1 cellular context compared by ENCODE assay signal in the genomic region with DNA sequence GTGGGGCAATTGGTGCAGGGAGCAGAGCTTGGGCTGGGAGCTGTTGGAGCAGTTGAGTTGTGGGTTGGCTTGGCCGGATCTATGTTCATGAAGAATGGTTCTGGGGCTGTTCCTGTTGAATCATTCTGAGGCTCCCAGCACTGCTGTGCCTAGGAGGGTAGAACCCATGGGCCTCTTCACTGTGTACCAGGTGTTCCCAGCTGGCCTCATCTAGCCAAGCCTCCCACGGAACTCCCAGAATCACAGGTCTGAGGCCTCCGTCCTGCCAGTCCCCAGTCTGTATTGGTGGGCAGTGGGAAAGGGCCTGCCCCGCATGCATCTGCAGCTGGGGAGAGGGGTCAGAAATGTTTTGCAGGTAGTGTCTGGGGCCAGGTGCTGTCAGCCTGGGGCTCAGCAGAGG.
TF ChIP-seq lines count a peak whose summit lies in the region.

No MANE protein-coding gene starts in this region.

TF ChIP-seq in IMR-90, 13 proteins besides CTCF, POLR2A, EP300 and RAD21 (continued from another document):
- TF ChIP-seq MXI1 (IDR thresholded peaks at IDR 0.05; ENCODE audit: borderline replicate concordance, low read depth, low read length) (no peak), CEBPB (IDR thresholded peaks at IDR 0.05; ENCODE audit: low read depth, low read length) (no peak), BHLHE40 (IDR thresholded peaks at IDR 0.05; ENCODE audit: low read depth, low read length) (no peak), MAFK (IDR thresholded peaks at IDR 0.05; ENCODE audit: low read depth, low read length) (no peak), RFX5 (IDR thresholded peaks at IDR 0.05; ENCODE audit: low read depth, low read length) (no peak), SMC3 (IDR thresholded peaks at IDR 0.05; ENCODE audit: low read depth, low read length) (no peak)
